ENCODE assay signal across 20 cellular contexts in genomic region chr13:102721800-102722231, GRCh38. TPM values are rescaled to one million over a fixed set of nuclear protein-coding genes. Genes with fewer than 3 reads are reported as not detected.
DNase-seq lines count a peak whose midpoint lies in the region; ATAC-seq and TF ChIP-seq lines count a peak whose summit lies in the region.
"Had no signal": no experiment of that assay in that cellular context is flagged by ENCODE, and none has a peak within 500 bp of the region (broad histone marks: within the 10 kb centered on the region; RNA-seq: fewer than 3 reads in every experiment).

No MANE protein-coding gene starts in this region.

- no peaks in the 10 kb centered on the region for H3K36me3 ChIP-seq in transverse colon
- H3K36me3 ChIP-seq: heart right ventricle had no signal

- ATAC-seq in sciatic nerve = peak; percentile 28
- no peak for ATAC-seq in activated naive CD8-positive, alpha-beta T cell treated with anti-CD3 and anti-CD28 coated beads, Interleukin-2, amount 50 U/mL, for 24 hours
- ATAC-seq in stimulated activated naive B cell treated with anti-CD40 and anti-IgM and Interleukin-4, amounts not matched to agents 10 μg/mL and 1 μg/mL and 100 μg/mL, for 72 hours (replicated peaks) = no peak
- ATAC-seq: stimulated activated naive CD8-positive, alpha-beta T cell treated with anti-CD3 and anti-CD28 coated beads, Interleukin-15, Interleukin-2, amounts not matched to agents 100 U/mL and 50 U/mL, for 24 hours had no signal

- no peaks in the 10 kb centered on the region for H3K4me1 ChIP-seq in transverse colon

- DNase-seq in GM04504 (ENCODE audit: low read depth) (peak; percentile 90), caudate nucleus (lab: John Stamatoyannopoulos, UW) (peak in 55 of 61 donors; percentile 1 to 93 (median 64)), immature natural killer cell (peak; percentile 77 to 78 (median 77)), sciatic nerve (ENCODE audit: low spot score) (no peak), transverse colon (no peak)
- no peak for DNase-seq in activated naive CD8-positive, alpha-beta T cell treated with anti-CD3 and anti-CD28 coated beads, Interleukin-2, amount 50 U/mL, for 24 hours
- no peak for DNase-seq in central memory CD4-positive, alpha-beta T cell
- no peak for DNase-seq in stimulated activated naive B cell treated with anti-CD40 and anti-IgM and Interleukin-4, amounts not matched to agents 10 μg/mL and 1 μg/mL and 100 μg/mL, for 72 hours
- DNase-seq: CD4-positive, alpha-beta T cell; heart right ventricle; NCI-H1436 treated with DMSO at 0.1 percent for 48 hours; NCI-H69; SHP77; stimulated activated CD4-positive, alpha-beta T cell treated with anti-CD3 and anti-CD28 coated beads, Interleukin-4, amount 100 ng/mL, for 24 hours; stimulated activated naive CD8-positive, alpha-beta T cell treated with anti-CD3 and anti-CD28 coated beads, Interleukin-15, Interleukin-2, amounts not matched to agents 100 U/mL and 50 U/mL, for 24 hours; T1000 had no signal

- H3K27ac Mint-ChIP-seq in immature natural killer cell = peak overlapping the region; percentile 36 to 83 (median 60)
- H3K27ac Mint-ChIP-seq in activated naive CD8-positive, alpha-beta T cell treated with anti-CD3 and anti-CD28 coated beads, Interleukin-2, amount 50 U/mL, for 24 hours = no peak overlapping the region
- no peak overlapping the region for H3K27ac Mint-ChIP-seq in stimulated activated naive B cell treated with anti-CD40 and anti-IgM and Interleukin-4, amounts not matched to agents 10 μg/mL and 1 μg/mL and 100 μg/mL, for 72 hours
- H3K27ac Mint-ChIP-seq: activated naive CD4-positive, alpha-beta T cell treated with anti-CD3 and anti-CD28 coated beads, Interleukin-2, amount 50 U/mL, for 24 hours; CD4-positive, alpha-beta T cell; dendritic cell treated with granulocyte-macrophage colony-stimulating factor and Interleukin-4, amounts not matched to agents 40 ng/mL and 50 ng/mL, for 4 days had no signal

- peak overlapping the region in 3 of 5 donors; percentile 1 to 67 (median 59) for H3K4me3 Mint-ChIP-seq in immature natural killer cell
- no peak overlapping the region for H3K4me3 Mint-ChIP-seq in activated naive CD8-positive, alpha-beta T cell treated with anti-CD3 and anti-CD28 coated beads, Interleukin-2, amount 50 U/mL, for 24 hours
- H3K4me3 Mint-ChIP-seq in stimulated activated naive B cell treated with anti-CD40 and anti-IgM and Interleukin-4, amounts not matched to agents 10 μg/mL and 1 μg/mL and 100 μg/mL, for 72 hours = no peak overlapping the region
- H3K4me3 Mint-ChIP-seq: activated naive CD4-positive, alpha-beta T cell treated with anti-CD3 and anti-CD28 coated beads, Interleukin-2, amount 50 U/mL, for 24 hours; CD4-positive, alpha-beta T cell; dendritic cell treated with granulocyte-macrophage colony-stimulating factor and Interleukin-4, amounts not matched to agents 40 ng/mL and 50 ng/mL, for 4 days had no signal

- H3K9me3 Mint-ChIP-seq in immature natural killer cell = peaks cover 0 to 3% (median 0%) of the 10 kb centered on the region in 6 donors
- H3K9me3 Mint-ChIP-seq in activated naive CD8-positive, alpha-beta T cell treated with anti-CD3 and anti-CD28 coated beads, Interleukin-2, amount 50 U/mL, for 24 hours = no peaks in the 10 kb centered on the region
- H3K9me3 Mint-ChIP-seq in stimulated activated naive B cell treated with anti-CD40 and anti-IgM and Interleukin-4, amounts not matched to agents 10 μg/mL and 1 μg/mL and 100 μg/mL, for 72 hours = peaks cover 0 to 3% of the 10 kb centered on the region in 2 donors
- H3K9me3 Mint-ChIP-seq: activated naive CD4-positive, alpha-beta T cell treated with anti-CD3 and anti-CD28 coated beads, Interleukin-2, amount 50 U/mL, for 24 hours; CD4-positive, alpha-beta T cell; dendritic cell treated with granulocyte-macrophage colony-stimulating factor and Interleukin-4, amounts not matched to agents 40 ng/mL and 50 ng/mL, for 4 days had no signal

- no peak for TF ChIP-seq POLR2A in transverse colon (IDR thresholded peaks at IDR 0.05)

- peaks cover 7 to 10% (median 9%) of the 10 kb centered on the region in 3 donors for H3K27me3 Mint-ChIP-seq in immature natural killer cell (ENCODE audit: low read depth in 3 of 3)
- H3K27me3 Mint-ChIP-seq in activated naive CD8-positive, alpha-beta T cell treated with anti-CD3 and anti-CD28 coated beads, Interleukin-2, amount 50 U/mL, for 24 hours = peaks cover 3% of the 10 kb centered on the region
- H3K27me3 Mint-ChIP-seq in stimulated activated naive B cell treated with anti-CD40 and anti-IgM and Interleukin-4, amounts not matched to agents 10 μg/mL and 1 μg/mL and 100 μg/mL, for 72 hours = peaks cover 16 to 32% of the 10 kb centered on the region in 2 donors
- H3K27me3 Mint-ChIP-seq: dendritic cell treated with granulocyte-macrophage colony-stimulating factor and Interleukin-4, amounts not matched to agents 40 ng/mL and 50 ng/mL, for 4 days had no signal

- in situ Hi-C loops in transverse colon (cut with MboI; ENCODE audit: low pct_ligation_motif_present in 1 of 4, low pct_unique_long_range_greater_than_20kb in 1 of 4, low sequenced_read_pairs in 3 of 4) = no loop called here

- no peak overlapping the region for H3K4me3 ChIP-seq in transverse colon
- H3K4me3 ChIP-seq: heart right ventricle, lung had no signal

- H3K4me1 Mint-ChIP-seq in immature natural killer cell = peaks cover 20 to 27% of the 10 kb centered on the region in 2 donors
- H3K4me1 Mint-ChIP-seq in activated naive CD8-positive, alpha-beta T cell treated with anti-CD3 and anti-CD28 coated beads, Interleukin-2, amount 50 U/mL, for 24 hours = no peaks in the 10 kb centered on the region
- H3K4me1 Mint-ChIP-seq in stimulated activated naive B cell treated with anti-CD40 and anti-IgM and Interleukin-4, amounts not matched to agents 10 μg/mL and 1 μg/mL and 100 μg/mL, for 72 hours = no peaks in the 10 kb centered on the region
- H3K4me1 Mint-ChIP-seq: activated naive CD4-positive, alpha-beta T cell treated with anti-CD3 and anti-CD28 coated beads, Interleukin-2, amount 50 U/mL, for 24 hours had no signal

- no peak for TF ChIP-seq EP300 in transverse colon (IDR thresholded peaks at IDR 0.05; ENCODE audit: low read depth)

- peak overlapping the region; percentile 81 for H3K27ac ChIP-seq in caudate nucleus (ENCODE audit: low read depth, low read length)
- H3K27ac ChIP-seq in transverse colon = no peak overlapping the region
- H3K27ac ChIP-seq: heart right ventricle had no signal

- H3K9me3 ChIP-seq in transverse colon = no peaks in the 10 kb centered on the region
- H3K9me3 ChIP-seq: heart right ventricle had no signal

- intact Hi-C loops in sciatic nerve (cut with DNase I) = loop anchor here (5.0 kb wide), 1 partner anchor 1675 kb away; no protein-coding TSS in a partner anchor
- intact Hi-C loops in transverse colon (cut with DNase I; ENCODE audit: low total_unique reads) = no loop called here

- no peaks in the 10 kb centered on the region for H3K36me3 Mint-ChIP-seq in immature natural killer cell
- no peaks in the 10 kb centered on the region for H3K36me3 Mint-ChIP-seq in activated naive CD8-positive, alpha-beta T cell treated with anti-CD3 and anti-CD28 coated beads, Interleukin-2, amount 50 U/mL, for 24 hours (ENCODE audit: low read depth)
- H3K36me3 Mint-ChIP-seq in stimulated activated naive B cell treated with anti-CD40 and anti-IgM and Interleukin-4, amounts not matched to agents 10 μg/mL and 1 μg/mL and 100 μg/mL, for 72 hours = no peaks in the 10 kb centered on the region
- H3K36me3 Mint-ChIP-seq: activated naive CD4-positive, alpha-beta T cell treated with anti-CD3 and anti-CD28 coated beads, Interleukin-2, amount 50 U/mL, for 24 hours had no signal

- TF ChIP-seq CTCF in transverse colon (IDR thresholded peaks at IDR 0.05) = no peak

- H3K27me3 ChIP-seq in transverse colon = peaks cover 11% of the 10 kb centered on the region
- H3K27me3 ChIP-seq: heart right ventricle had no signal

- WGBS in transverse colon (ENCODE audit: low coverage in 1 of 2), 2 donors = 41 to 60% methylated on average over 1 of the region's 1 CpG

RNA-seq across cellular contexts. Expression of gene METTL21C, which starts 27.0 kb away (rescaled TPM):
- not detected for polyA plus RNA-seq in immature natural killer cell
- not detected for total RNA-seq in sciatic nerve
- not detected for total RNA-seq in transverse colon
- total RNA-seq: CD4-positive, alpha-beta T cell; heart right ventricle; lung; posterior vena cava had no signal
- polyA plus RNA-seq: heart right ventricle, lung had no signal

RNA-seq across cellular contexts. Expression of gene TEX30, which starts 51.8 kb away (rescaled TPM):
- polyA plus RNA-seq in immature natural killer cell = 10 to 100 TPM; 24.3 to 30.8 (median 24.5) TPM
- total RNA-seq in sciatic nerve = 6.8 TPM
- total RNA-seq in transverse colon = 1 to 10 TPM in 3 of 4 donors, not detected in 1; 5.4 to 6.0 (median 6.0) TPM

Comparison
In these comparisons a context has a peak if more than half of its experiments do, and no peak if none do; other contexts are left out.
1. DNase-seq: peak in GM04504 (single experiment), caudate nucleus (55 of 61) and immature natural killer cell (3 of 3); none in sciatic nerve (single experiment), transverse colon (single experiment), activated naive CD8-positive, alpha-beta T cell treated with anti-CD3 and anti-CD28 coated beads, Interleukin-2, amount 50 U/mL, for 24 hours (single experiment), central memory CD4-positive, alpha-beta T cell (single experiment) and stimulated activated naive B cell treated with anti-CD40 and anti-IgM and Interleukin-4, amounts not matched to agents 10 μg/mL and 1 μg/mL and 100 μg/mL, for 72 hours (single experiment).
2. H3K27ac Mint-ChIP-seq: peak in immature natural killer cell (6 of 6); none in activated naive CD8-positive, alpha-beta T cell treated with anti-CD3 and anti-CD28 coated beads, Interleukin-2, amount 50 U/mL, for 24 hours (single experiment) and stimulated activated naive B cell treated with anti-CD40 and anti-IgM and Interleukin-4, amounts not matched to agents 10 μg/mL and 1 μg/mL and 100 μg/mL, for 72 hours (single experiment).
3. H3K4me3 Mint-ChIP-seq: peak in immature natural killer cell (3 of 5); none in activated naive CD8-positive, alpha-beta T cell treated with anti-CD3 and anti-CD28 coated beads, Interleukin-2, amount 50 U/mL, for 24 hours (single experiment) and stimulated activated naive B cell treated with anti-CD40 and anti-IgM and Interleukin-4, amounts not matched to agents 10 μg/mL and 1 μg/mL and 100 μg/mL, for 72 hours (0 of 2).